ENCODE assay signal across 13 cellular contexts in genomic region chr1:206895320-206895719, GRCh38. TPM values are rescaled to one million over a fixed set of nuclear protein-coding genes. Genes with fewer than 3 reads are reported as not detected.
DNase-seq lines count a peak whose midpoint lies in the region; ATAC-seq and TF ChIP-seq lines count a peak whose summit lies in the region.
"Had no signal": no experiment of that assay in that cellular context is flagged by ENCODE, and none has a peak within 500 bp of the region (broad histone marks: within the 10 kb centered on the region; RNA-seq: fewer than 3 reads in every experiment).

No MANE protein-coding gene starts in this region.

- CTCF ChIA-PET in activated CD8-positive, alpha-beta T cell treated with anti-CD3 and anti-CD28 coated beads for 36 hours (lab: Charles Lee) = interaction anchor here (1.0 to 4.2 kb wide), 9 partner anchors 10 to 168 kb away, joined by 3 to 31 read pairs (median 6); partner anchors contain the start of gene IL20

- H3F3A ChIP-seq in GM23338 (replicated peaks; ENCODE audit: low read depth) = no peaks in the 10 kb centered on the region

- no peaks in the 10 kb centered on the region for H3K36me3 Mint-ChIP-seq in GM23338 (ENCODE audit: low read depth)
- no peaks in the 10 kb centered on the region for H3K36me3 Mint-ChIP-seq in activated CD8-positive, alpha-beta T cell treated with anti-CD3 and anti-CD28 coated beads for 36 hours (ENCODE audit: low read depth)
- H3K36me3 Mint-ChIP-seq: memory B cell, WTC11 had no signal

- H3K27ac ChIP-seq in GM23338 (ENCODE audit: low read depth) (no peak overlapping the region), osteoblast (ENCODE audit: low read depth, low read length) (peak overlapping the region; percentile 38)

- peaks cover 14% of the 10 kb centered on the region for H3K4me1 Mint-ChIP-seq in GM23338
- H3K4me1 Mint-ChIP-seq in activated CD8-positive, alpha-beta T cell treated with anti-CD3 and anti-CD28 coated beads for 36 hours (ENCODE audit: low read depth) = peaks cover 70% of the 10 kb centered on the region

- no peaks in the 10 kb centered on the region for H3K9me3 Mint-ChIP-seq in GM23338
- no peaks in the 10 kb centered on the region for H3K9me3 Mint-ChIP-seq in activated CD8-positive, alpha-beta T cell treated with anti-CD3 and anti-CD28 coated beads for 36 hours
- H3K9me3 Mint-ChIP-seq: H9, memory B cell, WTC11 had no signal

- no peak overlapping the region for H3K27ac Mint-ChIP-seq in GM23338
- H3K27ac Mint-ChIP-seq in activated CD8-positive, alpha-beta T cell treated with anti-CD3 and anti-CD28 coated beads for 36 hours = peak overlapping the region; percentile 3
- H3K27ac Mint-ChIP-seq: memory B cell, progenitor cell of endocrine pancreas, WTC11 had no signal

- no peaks in the 10 kb centered on the region for H3K27me3 ChIP-seq in GM23338 (ENCODE audit: insufficient read depth)
- H3K27me3 ChIP-seq in osteoblast (ENCODE audit: insufficient read depth, low read length) = no peaks in the 10 kb centered on the region

- no peaks in the 10 kb centered on the region for H3K79me2 ChIP-seq in GM23338 (replicated peaks; ENCODE audit: insufficient read depth)
- no peaks in the 10 kb centered on the region for H3K79me2 ChIP-seq in osteoblast (ENCODE audit: insufficient read depth, low read length)

- peaks cover 7% of the 10 kb centered on the region for H3K27me3 Mint-ChIP-seq in GM23338 (ENCODE audit: insufficient read depth, low read depth, poor library complexity)
- H3K27me3 Mint-ChIP-seq in activated CD8-positive, alpha-beta T cell treated with anti-CD3 and anti-CD28 coated beads for 36 hours = no peaks in the 10 kb centered on the region
- H3K27me3 Mint-ChIP-seq: memory B cell had no signal

- H3K4me3 ChIP-seq in GM23338 (no peak overlapping the region), osteoblast (ENCODE audit: insufficient read depth, low read length) (no peak overlapping the region)

- TF ChIP-seq CTCF in GM23338 (conservative IDR thresholded peaks at IDR 0.05; ENCODE audit: low read depth in 2 of 2) (no peak), osteoblast (IDR thresholded peaks at IDR 0.05; ENCODE audit: extremely low read depth, low read depth, low read length) (no peak)
- TF ChIP-seq CTCF in activated CD8-positive, alpha-beta T cell treated with anti-CD3 and anti-CD28 coated beads for 36 hours (IDR thresholded peaks at IDR 0.05) = no peak

- H3K36me3 ChIP-seq in GM23338 (ENCODE audit: insufficient read depth) = no peaks in the 10 kb centered on the region; the same call in 1 of the 2 replicates
- H3K36me3 ChIP-seq in osteoblast (ENCODE audit: insufficient read depth, low read length) = no peaks in the 10 kb centered on the region

- H3K4me2 ChIP-seq in GM23338 (no peak overlapping the region), osteoblast (ENCODE audit: insufficient read depth, low read length) (no peak overlapping the region)

- H3K4me3 Mint-ChIP-seq in GM23338 = no peak overlapping the region
- H3K4me3 Mint-ChIP-seq in activated CD8-positive, alpha-beta T cell treated with anti-CD3 and anti-CD28 coated beads for 36 hours = no peak overlapping the region
- H3K4me3 Mint-ChIP-seq: H9, memory B cell, WTC11 had no signal

- POLR2A ChIA-PET in activated CD8-positive, alpha-beta T cell treated with anti-CD3 and anti-CD28 coated beads for 36 hours (lab: Charles Lee) = interaction anchor here (1.7 to 3.3 kb wide), 2 partner anchors 11 kb away, joined by 4 to 21 read pairs; no protein-coding TSS in a partner anchor

- 0 out of 2 replicates have a peak, but pooled peaks cover 10% of the 10 kb centered on the region for H3K9me2 ChIP-seq in GM23338 (ENCODE audit: insufficient read depth)

- no peak for DNase-seq in GM23338 (ENCODE audit: low spot score)
- peak; percentile 85 for DNase-seq in NCI-H2107 treated with DMSO at 0.1 percent for 48 hours (lab: John Stamatoyannopoulos, UW; ENCODE audit: unreplicated experiment)
- DNase-seq in activated CD8-positive, alpha-beta T cell treated with anti-CD3 and anti-CD28 coated beads for 36 hours = no peak
- no peak for DNase-seq in osteoblast (ENCODE audit: insufficient read length, low spot score, missing footprints)
- no peak for DNase-seq in central memory CD4-positive, alpha-beta T cell
- DNase-seq in activated T-cell treated with anti-CD3 and anti-CD28 coated beads, Interleukin-2, amount 50 U/mL, for 1 hour = no peak
- DNase-seq: activated T-cell treated with anti-CD3 and anti-CD28 coated beads, Interleukin-2, amount 50 U/mL, for 48 hours; H9; hippocampal formation had no signal

- no peak for ATAC-seq in GM23338
- no peak for ATAC-seq in activated CD8-positive, alpha-beta T cell treated with anti-CD3 and anti-CD28 coated beads for 36 hours
- ATAC-seq in HG02840 (IDR thresholded peaks at IDR 0.05; ENCODE audit: low FRiP score, unreplicated experiment) = no peak
- ATAC-seq: WTC11 had no signal

- intact Hi-C loops in activated CD8-positive, alpha-beta T cell treated with anti-CD3 and anti-CD28 coated beads for 36 hours (cut with micrococcal nuclease) = no loop called here

- H2AFZ ChIP-seq in GM23338 (0 out of 2 replicates have a peak overlapping the region, but pooled peaks have one; percentile 43), osteoblast (ENCODE audit: low read length) (no peak overlapping the region)

- H3K4me1 ChIP-seq in GM23338 (ENCODE audit: insufficient read depth) (peaks cover 11% of the 10 kb centered on the region), osteoblast (ENCODE audit: insufficient read depth, low read length) (peaks cover 67% of the 10 kb centered on the region)

- no peaks in the 10 kb centered on the region for H4K20me1 ChIP-seq in GM23338 (replicated peaks; ENCODE audit: insufficient read depth)
- H4K20me1 ChIP-seq in osteoblast (ENCODE audit: insufficient read depth, low read length) = no peaks in the 10 kb centered on the region

- H3K9me3 ChIP-seq in osteoblast (ENCODE audit: low read depth, low read length) = no peaks in the 10 kb centered on the region

TF ChIP-seq in GM23338, 12 proteins besides CTCF, POLR2A, EP300 and RAD21 (continues in another document):
- no peak for TF ChIP-seq NANOG (IDR thresholded peaks at IDR 0.05; ENCODE audit: borderline replicate concordance)

RNA-seq across cellular contexts. Expression of gene IL24, which starts 1.9 kb away (rescaled TPM):
- not detected in 2 replicates for total RNA-seq in GM23338 (2014; rRNA removed; shearing (Covaris generic))
- polyA plus RNA-seq in GM23338 (2016; fragmentation: Nextera tagmentation; extraction: Ambion mirVana) = not detected in 2 replicates
- under 1 TPM; 0.54 to 0.81 TPM for total RNA-seq in activated CD8-positive, alpha-beta T cell treated with anti-CD3 and anti-CD28 coated beads for 36 hours
- not detected in 2 replicates for total RNA-seq in osteoblast
- total RNA-seq: H9, progenitor cell of endocrine pancreas, WTC11 had no signal

RNA-seq across cellular contexts. Expression of gene FCMR, which starts 26.4 kb away (rescaled TPM):
- not detected in 2 replicates for total RNA-seq in GM23338 (2014; rRNA removed; shearing (Covaris generic))
- polyA plus RNA-seq in GM23338 (2016; fragmentation: Nextera tagmentation; extraction: Ambion mirVana) = 0.43 and 0.84 TPM in 2 replicates
- 10 to 100 TPM; 49.4 to 51.7 TPM for total RNA-seq in activated CD8-positive, alpha-beta T cell treated with anti-CD3 and anti-CD28 coated beads for 36 hours
- total RNA-seq in osteoblast = 0.29 TPM in 1 of 2 replicates, not detected in the other
- total RNA-seq: H9, progenitor cell of endocrine pancreas had no signal

RNA-seq across cellular contexts. Expression of gene IL20, which starts 29.9 kb away (rescaled TPM):
- not detected in 2 replicates for total RNA-seq in GM23338 (2014; rRNA removed; shearing (Covaris generic))
- not detected in 2 replicates for polyA plus RNA-seq in GM23338 (2016; fragmentation: Nextera tagmentation; extraction: Ambion mirVana)
- total RNA-seq in activated CD8-positive, alpha-beta T cell treated with anti-CD3 and anti-CD28 coated beads for 36 hours = not detected
- not detected in 2 replicates for total RNA-seq in osteoblast
- total RNA-seq: H9, progenitor cell of endocrine pancreas, WTC11 had no signal

RNA-seq across cellular contexts. Expression of gene PIGR, which starts 50.9 kb away (rescaled TPM):
- total RNA-seq in GM23338 (2014; rRNA removed; shearing (Covaris generic)) = not detected in 2 replicates
- polyA plus RNA-seq in GM23338 (2016; fragmentation: Nextera tagmentation; extraction: Ambion mirVana) = not detected in 2 replicates
- under 1 TPM in 1 of 2 experiments, not detected in 1; 0.07 TPM for total RNA-seq in activated CD8-positive, alpha-beta T cell treated with anti-CD3 and anti-CD28 coated beads for 36 hours
- not detected in 2 replicates for total RNA-seq in osteoblast
- total RNA-seq: H9, progenitor cell of endocrine pancreas had no signal

Comparison
In these comparisons a context has a peak if more than half of its experiments do, and no peak if none do; other contexts are left out.
1. RNA of gene FCMR, which starts 26.4 kb away (total RNA-seq): 49.4 to 51.7 TPM in activated CD8-positive, alpha-beta T cell treated with anti-CD3 and anti-CD28 coated beads for 36 hours; not detected in GM23338 and 0.29 TPM in osteoblast; every median in the first group is over 10 times any median in the second.